In genomic region chr7:137934941-137935848, GRCh38 we compare ENCODE assay signal across 8 cellular contexts.
DNase-seq lines count a peak whose midpoint lies in the region; ATAC-seq and TF ChIP-seq lines count a peak whose summit lies in the region.

No MANE protein-coding gene starts in this region.

- H3K9me3 Mint-ChIP-seq in CD14-positive monocyte, result peaks cover 0 to 2% (median 0%) of the 10 kb centered on the region in 7 donors

- TF ChIP-seq CTCF in CD14-positive monocyte (IDR thresholded peaks at IDR 0.05), result no peak
- no peak for TF ChIP-seq CTCF in colonic mucosa (IDR thresholded peaks at IDR 0.05)
- TF ChIP-seq CTCF in uterus (IDR thresholded peaks at IDR 0.05), result no peak
- no peak for TF ChIP-seq CTCF in body of pancreas (IDR thresholded peaks at IDR 0.05)

- DNase-seq in CD14-positive monocyte (ENCODE audit: low spot score) (no peak), colonic mucosa (no peak), uterus (no peak), body of pancreas (no peak), RKO (ENCODE audit: low spot score) (no peak), glomerular visceral epithelial cell (ENCODE audit: extremely low spot score) (no peak)

- H3K27me3 ChIP-seq in colonic mucosa, result no peaks in the 10 kb centered on the region
- H3K27me3 ChIP-seq in uterus, result no peaks in the 10 kb centered on the region
- no peaks in the 10 kb centered on the region for H3K27me3 ChIP-seq in body of pancreas

- intact Hi-C loops in CD14-positive monocyte (cut with micrococcal nuclease) (no loop called here), colonic mucosa (cut with DNase I) (no loop called here), uterus (cut with DNase I; ENCODE audit: low total_unique reads) (no loop called here), body of pancreas (cut with DNase I) (no loop called here)

- 58 to 74% methylated on average over 7 of the region's 7 CpGs for WGBS in body of pancreas, 2 donors

- H3K9me3 ChIP-seq in colonic mucosa (no peaks in the 10 kb centered on the region), uterus (no peaks in the 10 kb centered on the region), body of pancreas (no peaks in the 10 kb centered on the region)

- H3K27me3 Mint-ChIP-seq in CD14-positive monocyte (ENCODE audit: low read depth in 3 of 3), result no peaks in the 10 kb centered on the region

- H3K9ac ChIP-seq in colonic mucosa (ENCODE audit: low read depth in 2 of 2, low read length in 2 of 2), result peak overlapping the region in 1 of 2 donors; percentile 48

- peak overlapping the region; percentile 81 to 97 (median 90) for H3K27ac Mint-ChIP-seq in CD14-positive monocyte

- TF ChIP-seq POLR2A in uterus (IDR thresholded peaks at IDR 0.05), result no peak
- TF ChIP-seq POLR2A in body of pancreas (IDR thresholded peaks at IDR 0.05), result no peak

- ATAC-seq in GM19372 (IDR thresholded peaks at IDR 0.05; ENCODE audit: low read depth, unreplicated experiment) (peak; percentile 81), HG03342 (IDR thresholded peaks at IDR 0.05; ENCODE audit: unreplicated experiment) (peak; percentile 86), body of pancreas (no peak)

- peaks cover 55% of the 10 kb centered on the region for H3K4me1 Mint-ChIP-seq in CD14-positive monocyte

- H3K4me1 ChIP-seq in colonic mucosa, result peaks cover 21% of the 10 kb centered on the region
- H3K4me1 ChIP-seq in uterus, result peaks cover 16 to 21% of the 10 kb centered on the region in 2 donors
- peaks cover 50% of the 10 kb centered on the region for H3K4me1 ChIP-seq in body of pancreas

- peak overlapping the region; percentile 68 for H3K27ac ChIP-seq in colonic mucosa
- H3K27ac ChIP-seq in uterus, result peak overlapping the region; percentile 76 to 84
- peak overlapping the region in 1 of 4 donors; percentile 12 for H3K27ac ChIP-seq in body of pancreas

- peak overlapping the region; percentile 4 for H3K4me3 ChIP-seq in colonic mucosa
- H3K4me3 ChIP-seq in uterus, result no peak overlapping the region
- no peak overlapping the region for H3K4me3 ChIP-seq in body of pancreas

- peaks cover 2% of the 10 kb centered on the region in 2 donors for H3K36me3 Mint-ChIP-seq in CD14-positive monocyte

- no peaks in the 10 kb centered on the region for H3K36me3 ChIP-seq in colonic mucosa
- no peaks in the 10 kb centered on the region for H3K36me3 ChIP-seq in uterus
- H3K36me3 ChIP-seq in body of pancreas (replicated peaks in 1 of 2; ENCODE audit: insufficient read depth in 1 of 2, low read depth in 2 of 2), result no peaks in the 10 kb centered on the region

- peak overlapping the region; percentile 70 to 91 for H3K4me3 Mint-ChIP-seq in CD14-positive monocyte
